In genomic region chr16:397135-397661, GRCh38 we compare ENCODE assay signal across 1 cellular context.
TF ChIP-seq lines count a peak whose summit lies in the region.

Gene NME4, plus strand, starts transcription at chr16:397199. Its CDS starts 24 bp downstream, at chr16:397223.

TF ChIP-seq in K562, 482 proteins besides CTCF, POLR2A, EP300 and RAD21 (continued from another document):
- no peak for TF ChIP-seq CEBPZ (IDR thresholded peaks at IDR 0.05; ENCODE audit: borderline replicate concordance, low read depth, low read length)
- TF ChIP-seq DACH1 (IDR thresholded peaks at IDR 0.05; ENCODE audit: partially characterized antibody), result no peak
- peak; percentile 73; the same call in 1 of the 2 replicates for TF ChIP-seq THAP12 (CRISPR knock-in tag; IDR thresholded peaks at IDR 0.05)
- TF ChIP-seq SETDB1 (IDR thresholded peaks at IDR 0.05; ENCODE audit: low read length), result no peak
- TF ChIP-seq ZNF407 (IDR thresholded peaks at IDR 0.05; ENCODE audit: low read depth), result no peak
- TF ChIP-seq KDM5B (IDR thresholded peaks at IDR 0.05; ENCODE audit: insufficient replicate concordance, low read depth, low read length), result peak; percentile 67
- TF ChIP-seq SIN3A (IDR thresholded peaks at IDR 0.05; ENCODE audit: borderline replicate concordance in 2 of 2, control insufficient read depth in 1 of 2, low read depth in 2 of 2, low read length in 2 of 2), result peak; percentile 47 to 67; a peak in 2 of 4 replicates
- no peak for TF ChIP-seq DEAF1 (CRISPR knock-in tag; IDR thresholded peaks at IDR 0.05)
- no peak for TF ChIP-seq SLC30A9 (CRISPR knock-in tag; IDR thresholded peaks at IDR 0.05)
- no peak for TF ChIP-seq CBFB (CRISPR knock-in tag; IDR thresholded peaks at IDR 0.05)
- TF ChIP-seq L3MBTL2 (IDR thresholded peaks at IDR 0.05), result no peak
- peak; percentile 50 for TF ChIP-seq SMAD4 (CRISPR knock-in tag; conservative IDR thresholded peaks at IDR 0.05)
- TF ChIP-seq MAX (CRISPR knock-in tag; IDR thresholded peaks at IDR 0.05), result 0 out of 2 replicates have a peak, but pooled peaks have one; percentile 21
- no peak for TF ChIP-seq CBX5 (IDR thresholded peaks at IDR 0.05; ENCODE audit: borderline replicate concordance, low read depth)
- TF ChIP-seq CCNT2 (IDR thresholded peaks at IDR 0.05; ENCODE audit: borderline replicate concordance, extremely low read depth, insufficient read length, low read depth, low read length), result peak; percentile 80
- peak; percentile 42 for TF ChIP-seq RBBP5 (IDR thresholded peaks at IDR 0.05; ENCODE audit: borderline replicate concordance, insufficient read depth, low read length, poor library complexity, severe bottlenecking)
- no peak for TF ChIP-seq SMARCA4 (IDR thresholded peaks at IDR 0.05)
- TF ChIP-seq ZNF551 (CRISPR knock-in tag; IDR thresholded peaks at IDR 0.05), result no peak
- no peak for TF ChIP-seq RBM17 (IDR thresholded peaks at IDR 0.05; ENCODE audit: borderline replicate concordance, low read depth, low read length)
- peak; percentile 84 for TF ChIP-seq RB1 (IDR thresholded peaks at IDR 0.05; ENCODE audit: low read depth)
- TF ChIP-seq NONO (IDR thresholded peaks at IDR 0.05; ENCODE audit: low read depth in 2 of 2, low read length in 1 of 2), result peak; percentile 43 to 69; a peak in 3 of 4 replicates
- TF ChIP-seq ZNF766 (CRISPR knock-in tag; conservative IDR thresholded peaks at IDR 0.05), result 0 out of 2 replicates have a peak, but pooled peaks have one; percentile 11
- TF ChIP-seq ZNF445 (CRISPR knock-in tag; IDR thresholded peaks at IDR 0.05; ENCODE audit: low read depth), result no peak
- TF ChIP-seq BRD4 (IDR thresholded peaks at IDR 0.05), result 0 out of 2 replicates have a peak, but pooled peaks have one; percentile 2
- TF ChIP-seq ZMIZ1 (IDR thresholded peaks at IDR 0.05; ENCODE audit: low read depth in 2 of 2, low read length in 2 of 2), result no peak
- peak; percentile 51 for TF ChIP-seq DMBX1 (CRISPR knock-in tag; IDR thresholded peaks at IDR 0.05; ENCODE audit: borderline replicate concordance)
- no peak for TF ChIP-seq STAT6 (CRISPR knock-in tag; IDR thresholded peaks at IDR 0.05)
